Comparison of ENCODE assay signal across 22 cellular contexts in the genomic region with DNA sequence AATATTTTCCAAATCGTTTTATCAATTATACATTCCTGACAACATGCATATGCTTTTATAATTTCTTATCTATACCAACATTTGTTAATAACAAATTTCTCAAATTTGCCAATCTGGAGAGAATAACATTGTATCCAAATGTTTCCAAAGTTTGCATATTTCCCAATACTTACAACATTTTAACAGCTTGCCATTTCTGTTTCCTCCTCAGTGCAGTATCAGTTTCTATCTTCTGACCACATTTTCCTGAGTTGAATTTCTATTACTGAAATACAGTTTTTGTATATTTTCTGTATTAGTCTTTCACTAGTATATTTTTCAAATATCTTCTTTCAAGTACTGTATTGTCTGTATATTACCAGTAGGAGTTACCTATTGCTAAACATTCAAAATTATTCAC.
A peak's percentile ranks its signal among the peaks of the same experiment; 100 is the strongest.
DNase-seq lines count a peak whose midpoint lies in the region; ATAC-seq and TF ChIP-seq lines count a peak whose summit lies in the region.
"Had no signal": no experiment of that assay in that cellular context is flagged by ENCODE, and none has a peak within 500 bp of the region (broad histone marks: within the 10 kb centered on the region; RNA-seq: fewer than 3 reads in every experiment).

No MANE protein-coding gene starts in this region.

- TF ChIP-seq CTCF in HL-60 (IDR thresholded peaks at IDR 0.05; ENCODE audit: insufficient read depth, low read length) (no peak), NB4 (IDR thresholded peaks at IDR 0.05; ENCODE audit: low read depth, low read length) (no peak), upper lobe of right lung (IDR thresholded peaks at IDR 0.05) (no peak)

- no peaks in the 10 kb centered on the region for H3K36me3 Mint-ChIP-seq in stimulated activated effector memory CD8-positive, alpha-beta T cell treated with anti-CD3 and anti-CD28 coated beads, Interleukin-12 subunit alpha, Interleukin-12 subunit beta, amount 100 ng/mL, for 72 hours
- H3K36me3 Mint-ChIP-seq in activated CD4-positive, alpha-beta memory T cell treated with anti-CD3 and anti-CD28 coated beads, Interleukin-2, amount 10 ng/mL, durations not matched to agents 7 days and 5 days (ENCODE audit: low read depth): no peaks in the 10 kb centered on the region

- ATAC-seq in stimulated activated effector memory CD8-positive, alpha-beta T cell treated with anti-CD3 and anti-CD28 coated beads, Interleukin-12 subunit alpha, Interleukin-12 subunit beta, amount 100 ng/mL, for 72 hours: no peak
- no peak for ATAC-seq in upper lobe of right lung
- no peak for ATAC-seq in HG03342 (IDR thresholded peaks at IDR 0.05; ENCODE audit: unreplicated experiment)
- ATAC-seq: SK-N-SH treated with all-trans-retinoic acid at 6 μM for 48 hours had no signal

- intact Hi-C loops in upper lobe of right lung (cut with DNase I): no loop called here

- no peak overlapping the region for H3K4me3 Mint-ChIP-seq in stimulated activated effector memory CD8-positive, alpha-beta T cell treated with anti-CD3 and anti-CD28 coated beads, Interleukin-12 subunit alpha, Interleukin-12 subunit beta, amount 100 ng/mL, for 72 hours
- no peak overlapping the region for H3K4me3 Mint-ChIP-seq in activated CD4-positive, alpha-beta memory T cell treated with anti-CD3 and anti-CD28 coated beads, Interleukin-2, amount 10 ng/mL, durations not matched to agents 7 days and 5 days
- H3K4me3 Mint-ChIP-seq: B cell; T-helper 1 cell treated with Interleukin-12 subunit alpha and Interleukin-12 subunit beta and Interleukin-4 antibody, amounts not matched to agents 30 μg/mL and 1 μg/mL, for 36 hours had no signal

- TF ChIP-seq POLR2A in NB4 (IDR thresholded peaks at IDR 0.05; ENCODE audit: extremely low read depth, insufficient read length): no peak

- peak in 1 of 2 experiments; percentile 50 for DNase-seq in HL-60 (ENCODE audit: low read depth in 1 of 2, low spot score in 1 of 2)
- peak; percentile 7 for DNase-seq in NB4 (ENCODE audit: low read depth)
- peak; percentile 53 for DNase-seq in SIG-M5 (lab: John Stamatoyannopoulos, UW)
- DNase-seq in adipocyte (ENCODE audit: low read depth): peak; percentile 41
- no peak for DNase-seq in stimulated activated effector memory CD8-positive, alpha-beta T cell treated with anti-CD3 and anti-CD28 coated beads, Interleukin-12 subunit alpha, Interleukin-12 subunit beta, amount 100 ng/mL, for 72 hours (ENCODE audit: low spot score in 2 of 2)
- no peak for DNase-seq in upper lobe of right lung
- no peak for DNase-seq in activated CD4-positive, alpha-beta memory T cell treated with anti-CD3 and anti-CD28 coated beads, Interleukin-2, amount 10 ng/mL, durations not matched to agents 7 days and 5 days
- DNase-seq: DMS79, GM23248, HCEC 1CT, KG1, NCI-H1092 treated with DMSO at 0.1 percent for 48 hours, NCI-H1436 treated with DMSO at 0.1 percent for 48 hours, NCI-H2029, NCI-H2227 treated with DMSO at 0.1 percent for 48 hours, NCI-H510A, SHP77 treated with DMSO at 0.1 percent for 48 hours had no signal

- H3K27me3 ChIP-seq in HL-60 (ENCODE audit: insufficient read depth, poor library complexity, severe bottlenecking): no peaks in the 10 kb centered on the region
- H3K27me3 ChIP-seq in adipocyte (replicated peaks; ENCODE audit: control insufficient read depth, insufficient read depth, low read length): no peaks in the 10 kb centered on the region
- no peaks in the 10 kb centered on the region for H3K27me3 ChIP-seq in upper lobe of right lung

- H3K27me3 Mint-ChIP-seq in activated CD4-positive, alpha-beta memory T cell treated with anti-CD3 and anti-CD28 coated beads, Interleukin-2, amount 10 ng/mL, durations not matched to agents 7 days and 5 days: no peaks in the 10 kb centered on the region
- H3K27me3 Mint-ChIP-seq: B cell had no signal

- CTCF ChIA-PET in activated CD4-positive, alpha-beta memory T cell treated with anti-CD3 and anti-CD28 coated beads, Interleukin-2, amount 10 ng/mL, durations not matched to agents 7 days and 5 days (lab: Charles Lee): no interaction called here

- no peaks in the 10 kb centered on the region for H3K4me1 Mint-ChIP-seq in stimulated activated effector memory CD8-positive, alpha-beta T cell treated with anti-CD3 and anti-CD28 coated beads, Interleukin-12 subunit alpha, Interleukin-12 subunit beta, amount 100 ng/mL, for 72 hours
- H3K4me1 Mint-ChIP-seq in activated CD4-positive, alpha-beta memory T cell treated with anti-CD3 and anti-CD28 coated beads, Interleukin-2, amount 10 ng/mL, durations not matched to agents 7 days and 5 days: no peaks in the 10 kb centered on the region
- H3K4me1 Mint-ChIP-seq: B cell had no signal

- POLR2A ChIA-PET in activated CD4-positive, alpha-beta memory T cell treated with anti-CD3 and anti-CD28 coated beads, Interleukin-2, amount 10 ng/mL, durations not matched to agents 7 days and 5 days (lab: Charles Lee): no interaction called here

- H3K36me3 ChIP-seq in adipocyte (ENCODE audit: control insufficient read depth, insufficient read depth, low read length, severe bottlenecking) (no peaks in the 10 kb centered on the region), upper lobe of right lung (no peaks in the 10 kb centered on the region)

- H3K4me1 ChIP-seq in adipocyte (ENCODE audit: control insufficient read depth, insufficient read depth, low read length): no peaks in the 10 kb centered on the region
- no peaks in the 10 kb centered on the region for H3K4me1 ChIP-seq in upper lobe of right lung

- peak overlapping the region; percentile 18 for H3K27ac ChIP-seq in HL-60 (replicated peaks)
- no peak overlapping the region for H3K27ac ChIP-seq in upper lobe of right lung
- H3K27ac ChIP-seq: GM23248, RWPE1 had no signal

- H3K27ac Mint-ChIP-seq in stimulated activated effector memory CD8-positive, alpha-beta T cell treated with anti-CD3 and anti-CD28 coated beads, Interleukin-12 subunit alpha, Interleukin-12 subunit beta, amount 100 ng/mL, for 72 hours: no peak overlapping the region
- no peak overlapping the region for H3K27ac Mint-ChIP-seq in activated CD4-positive, alpha-beta memory T cell treated with anti-CD3 and anti-CD28 coated beads, Interleukin-2, amount 10 ng/mL, durations not matched to agents 7 days and 5 days
- H3K27ac Mint-ChIP-seq: B cell; T-helper 1 cell treated with Interleukin-12 subunit alpha and Interleukin-12 subunit beta and Interleukin-4 antibody, amounts not matched to agents 30 μg/mL and 1 μg/mL, for 36 hours had no signal

- peaks cover 15% of the 10 kb centered on the region for H3K9me3 Mint-ChIP-seq in stimulated activated effector memory CD8-positive, alpha-beta T cell treated with anti-CD3 and anti-CD28 coated beads, Interleukin-12 subunit alpha, Interleukin-12 subunit beta, amount 100 ng/mL, for 72 hours
- H3K9me3 Mint-ChIP-seq in activated CD4-positive, alpha-beta memory T cell treated with anti-CD3 and anti-CD28 coated beads, Interleukin-2, amount 10 ng/mL, durations not matched to agents 7 days and 5 days: peaks cover 5% of the 10 kb centered on the region
- H3K9me3 Mint-ChIP-seq: T-helper 1 cell treated with Interleukin-12 subunit alpha and Interleukin-12 subunit beta and Interleukin-4 antibody, amounts not matched to agents 30 μg/mL and 1 μg/mL, for 36 hours had no signal

- H3K4me3 ChIP-seq in HL-60 (replicated peaks; ENCODE audit: insufficient read depth, low read length) (no peak overlapping the region), NB4 (ENCODE audit: low read depth, low read length) (no peak overlapping the region), adipocyte (ENCODE audit: low read length) (no peak overlapping the region), upper lobe of right lung (no peak overlapping the region)
- H3K4me3 ChIP-seq: GM23248 had no signal

- no peak overlapping the region for H3K9ac ChIP-seq in adipocyte (ENCODE audit: low read length)
- H3K9ac ChIP-seq: GM23248 had no signal

- H3K9me3 ChIP-seq in adipocyte (ENCODE audit: control insufficient read depth, low read length) (no peaks in the 10 kb centered on the region), upper lobe of right lung (no peaks in the 10 kb centered on the region)

Comparison
In these comparisons a context has a peak if more than half of its experiments do, and no peak if none do; other contexts are left out.
1. DNase-seq: peak in NB4 (single experiment), SIG-M5 (single experiment) and adipocyte (single experiment); none in stimulated activated effector memory CD8-positive, alpha-beta T cell treated with anti-CD3 and anti-CD28 coated beads, Interleukin-12 subunit alpha, Interleukin-12 subunit beta, amount 100 ng/mL, for 72 hours (0 of 2), upper lobe of right lung (single experiment) and activated CD4-positive, alpha-beta memory T cell treated with anti-CD3 and anti-CD28 coated beads, Interleukin-2, amount 10 ng/mL, durations not matched to agents 7 days and 5 days (single experiment).